21 cellular contexts compared by ENCODE assay signal in the genomic region with DNA sequence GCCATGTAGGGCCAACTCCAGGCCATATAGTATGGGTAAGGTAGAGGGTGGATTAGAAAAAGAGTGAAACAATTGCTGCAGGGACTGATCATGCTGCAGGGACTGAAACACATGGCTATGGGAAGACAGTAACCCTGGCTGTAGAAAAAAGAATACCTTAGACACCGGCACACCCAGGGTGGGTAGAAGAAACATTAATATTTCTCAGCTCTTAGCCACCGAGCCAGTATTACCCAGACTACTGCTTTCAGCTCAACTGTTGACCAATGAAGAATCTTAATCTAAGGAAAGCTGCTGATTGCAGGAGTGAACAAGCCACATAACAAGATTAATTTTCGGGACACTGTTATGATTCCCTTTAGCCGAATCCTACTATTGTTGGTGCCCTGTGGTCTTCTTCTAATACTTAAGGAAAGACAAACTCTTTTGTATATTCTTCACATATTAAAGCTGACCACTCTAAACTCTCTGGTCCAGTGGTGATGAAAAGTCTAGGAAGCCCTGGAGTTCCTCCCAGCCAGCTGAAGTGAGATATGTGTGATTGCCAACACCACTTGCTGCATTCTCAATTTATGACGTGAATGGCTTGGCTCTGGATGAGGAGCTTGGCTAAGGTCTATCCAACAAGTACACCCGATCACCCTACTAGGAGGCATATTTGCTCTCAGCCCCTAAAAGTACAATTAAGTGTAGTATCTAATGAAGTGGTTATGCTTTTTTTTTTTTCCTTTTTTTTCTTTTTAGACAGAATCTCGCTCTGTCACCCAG.
DNase-seq lines count a peak whose midpoint lies in the region; ATAC-seq, FAIRE-seq and TF ChIP-seq lines count a peak whose summit lies in the region.
"Had no signal": no experiment of that assay in that cellular context is flagged by ENCODE, and none has a peak within 500 bp of the region (broad histone marks: within the 10 kb centered on the region; RNA-seq: fewer than 3 reads in every experiment).

No MANE protein-coding gene starts in this region.

- H3K27ac ChIP-seq in C4-2B: 0 out of 2 replicates have a peak overlapping the region, but pooled peaks have one; percentile 6
- no peak overlapping the region for H3K27ac ChIP-seq in right cardiac atrium (ENCODE audit: low read length)
- peak overlapping the region in 1 of 2 donors; percentile 33 for H3K27ac ChIP-seq in breast epithelium

- H3K4me1 Mint-ChIP-seq in immature natural killer cell: no peaks in the 10 kb centered on the region

- H3K36me3 ChIP-seq in breast epithelium: no peaks in the 10 kb centered on the region

- ATAC-seq in right cardiac atrium: peak; percentile 87 to 97
- ATAC-seq: activated CD4-positive, CD25-positive, alpha-beta regulatory T cell treated with anti-CD3 and anti-CD28 coated beads, Interleukin-2, amount 50 U/mL, for 24 hours had no signal

- H3K27ac Mint-ChIP-seq in immature natural killer cell: no peak overlapping the region
- H3K27ac Mint-ChIP-seq: CD4-positive, alpha-beta T cell had no signal

- peak; percentile 57 for DNase-seq in fibroblast of gingiva (ENCODE audit: low read depth)
- DNase-seq in right cardiac atrium: peak; percentile 63 to 78 (median 68)
- peak; percentile 36 for DNase-seq in skeletal muscle cell (ENCODE audit: low read depth)
- no peak for DNase-seq in RKO (ENCODE audit: low spot score)
- DNase-seq in immature natural killer cell: no peak
- no peak for DNase-seq in breast epithelium (ENCODE audit: low spot score in 2 of 2)
- no peak for DNase-seq in GM12891 (ENCODE audit: insufficient read length, low spot score)
- DNase-seq: activated naive CD4-positive, alpha-beta T cell treated with anti-CD3 and anti-CD28 coated beads, Interleukin-2, amount 50 U/mL, for 16 hours; activated T-cell treated with anti-CD3 and anti-CD28 coated beads, Interleukin-2, amount 50 U/mL, for 48 hours; CD4-positive, alpha-beta T cell; cortex of kidney; GDM1; NCI-H146; NCI-H2171; NCI-H524 treated with DMSO at 0.1 percent for 48 hours; posterior cingulate gyrus; substantia nigra had no signal

- H3K4me3 Mint-ChIP-seq in immature natural killer cell: no peak overlapping the region
- H3K4me3 Mint-ChIP-seq: brain; CD4-positive, alpha-beta T cell had no signal

- no peaks in the 10 kb centered on the region for H3K4me1 ChIP-seq in right cardiac atrium (ENCODE audit: control insufficient read depth, insufficient read depth, low read length)
- H3K4me1 ChIP-seq in breast epithelium: no peaks in the 10 kb centered on the region

- intact Hi-C loops in right cardiac atrium (cut with DNase I) (no loop called here), breast epithelium (cut with DNase I; ENCODE audit: low total_unique reads) (no loop called here)

- 54% methylated on average over 7 of the region's 7 CpGs for WGBS in right cardiac atrium

- H3K9me3 Mint-ChIP-seq in immature natural killer cell: peaks cover 2 to 38% (median 14%) of the 10 kb centered on the region in 6 donors
- H3K9me3 Mint-ChIP-seq: brain had no signal

- H3K27me3 ChIP-seq in right cardiac atrium (ENCODE audit: control insufficient read depth, insufficient read depth) (no peaks in the 10 kb centered on the region), breast epithelium (no peaks in the 10 kb centered on the region)

- no peaks in the 10 kb centered on the region for H3K9me3 ChIP-seq in right cardiac atrium (ENCODE audit: control insufficient read depth, low read length)
- H3K9me3 ChIP-seq in breast epithelium: no peaks in the 10 kb centered on the region

- TF ChIP-seq POLR2A in breast epithelium (IDR thresholded peaks at IDR 0.05) (no peak), GM12891 (IDR thresholded peaks at IDR 0.05; ENCODE audit: low read depth, low read length) (no peak)

- no peaks in the 10 kb centered on the region for H3K36me3 Mint-ChIP-seq in immature natural killer cell

- FAIRE-seq in GM12891 (lab: Jason Lieb, UNC): no peak
- FAIRE-seq: endometrium had no signal

- no peaks in the 10 kb centered on the region for H3K27me3 Mint-ChIP-seq in immature natural killer cell (ENCODE audit: low read depth in 3 of 3)
- H3K27me3 Mint-ChIP-seq: brain; CD4-positive, alpha-beta T cell had no signal

- H3K4me3 ChIP-seq in right cardiac atrium (ENCODE audit: low read length) (no peak overlapping the region), skeletal muscle cell (ENCODE audit: low read depth, low read length) (no peak overlapping the region), breast epithelium (no peak overlapping the region)

- TF ChIP-seq CTCF in C4-2B (conservative IDR thresholded peaks at IDR 0.05): no peak
- TF ChIP-seq CTCF in breast epithelium (IDR thresholded peaks at IDR 0.05): no peak

TF ChIP-seq in GM12891, 5 proteins besides CTCF, POLR2A, EP300 and RAD21:
- TF ChIP-seq PAX5 (IDR thresholded peaks at IDR 0.05; ENCODE audit: insufficient read depth, low read length, severe bottlenecking): no peak
- no peak for TF ChIP-seq SPI1 (IDR thresholded peaks at IDR 0.05; ENCODE audit: low read depth, low read length)
- TF ChIP-seq POLR2AphosphoS5 (IDR thresholded peaks at IDR 0.05; ENCODE audit: low read depth, low read length): no peak
- TF ChIP-seq TAF1 (IDR thresholded peaks at IDR 0.05; ENCODE audit: low read depth, low read length): no peak
- no peak for TF ChIP-seq POU2F2 (IDR thresholded peaks at IDR 0.05; ENCODE audit: low read depth, low read length)

Comparison
In these comparisons a context has a peak if more than half of its experiments do, and no peak if none do; other contexts are left out.
1. DNase-seq: peak in fibroblast of gingiva (single experiment), right cardiac atrium (3 of 3) and skeletal muscle cell (single experiment); none in RKO (single experiment), immature natural killer cell (0 of 3), breast epithelium (0 of 2) and GM12891 (single experiment).